Comparison of ENCODE assay signal across 22 cellular contexts in genomic region chr2:240728827-240729226, GRCh38. TPM values are rescaled to one million over a fixed set of nuclear protein-coding genes. Genes with fewer than 3 reads are reported as not detected.
DNase-seq lines count a peak whose midpoint lies in the region; FAIRE-seq and TF ChIP-seq lines count a peak whose summit lies in the region.
"Had no signal": no experiment of that assay in that cellular context is flagged by ENCODE, and none has a peak within 500 bp of the region (broad histone marks: within the 10 kb centered on the region; RNA-seq: fewer than 3 reads in every experiment).

No MANE protein-coding gene starts in this region.

- peaks cover 25% of the 10 kb centered on the region for H3K27me3 Mint-ChIP-seq in HFFc6 (ENCODE audit: insufficient read depth)
- H3K27me3 Mint-ChIP-seq: CD4-positive, alpha-beta memory T cell had no signal

- H3K4me1 Mint-ChIP-seq in HFFc6 (ENCODE audit: low read depth) = no peaks in the 10 kb centered on the region
- H3K4me1 Mint-ChIP-seq: CD4-positive, alpha-beta memory T cell had no signal

- H3K4me3 ChIP-seq in BE2C (ENCODE audit: low read depth, low read length) (no peak overlapping the region), fibroblast of the aortic adventitia (ENCODE audit: low read depth, low read length) (no peak overlapping the region), coronary artery (no peak overlapping the region), right atrium auricular region (no peak overlapping the region)

- H3K9me3 ChIP-seq in BE2C (no peaks in the 10 kb centered on the region; the same call in 1 of the 2 replicates), right atrium auricular region (no peaks in the 10 kb centered on the region)

- TF ChIP-seq CTCF in BE2C (IDR thresholded peaks at IDR 0.05; ENCODE audit: low read depth, low read length) = no peak
- TF ChIP-seq CTCF in HFFc6 (IDR thresholded peaks at IDR 0.05) = no peak
- TF ChIP-seq CTCF in fibroblast of the aortic adventitia (IDR thresholded peaks at IDR 0.05; ENCODE audit: insufficient read depth, low read length) = no peak
- TF ChIP-seq CTCF in coronary artery (IDR thresholded peaks at IDR 0.05) = no peak
- no peak for TF ChIP-seq CTCF in right atrium auricular region (IDR thresholded peaks at IDR 0.05)

- H3K27me3 ChIP-seq in BE2C = no peaks in the 10 kb centered on the region
- no peaks in the 10 kb centered on the region for H3K27me3 ChIP-seq in right atrium auricular region

- H3K27ac ChIP-seq in coronary artery (no peak overlapping the region), right atrium auricular region (no peak overlapping the region)
- H3K27ac ChIP-seq: RWPE1 had no signal

- peaks cover 3% of the 10 kb centered on the region for H3K36me3 ChIP-seq in BE2C
- no peaks in the 10 kb centered on the region for H3K36me3 ChIP-seq in right atrium auricular region

- FAIRE-seq in RCC 7860 (lab: Jason Lieb, UNC) = no peak
- FAIRE-seq: GM12891 had no signal

- no peak overlapping the region for H3K27ac Mint-ChIP-seq in HFFc6

- H3K9me3 Mint-ChIP-seq in HFFc6 = no peaks in the 10 kb centered on the region
- H3K9me3 Mint-ChIP-seq: CD4-positive, alpha-beta memory T cell had no signal

- H3K36me3 Mint-ChIP-seq in HFFc6 (ENCODE audit: low read depth) = no peaks in the 10 kb centered on the region
- H3K36me3 Mint-ChIP-seq: CD4-positive, alpha-beta memory T cell had no signal

- peak; percentile 43 for DNase-seq in BE2C
- DNase-seq in HFFc6 = peak; percentile 7
- DNase-seq in amniotic epithelial cell (ENCODE audit: low read depth) = peak; percentile 42
- peak; percentile 5 for DNase-seq in fibroblast of the aortic adventitia (ENCODE audit: low read depth)
- DNase-seq in RCC 7860 (ENCODE audit: low spot score) = no peak
- no peak for DNase-seq in coronary artery (ENCODE audit: low spot score)
- no peak for DNase-seq in right atrium auricular region (ENCODE audit: low spot score)
- DNase-seq in T-helper 2 cell = no peak
- DNase-seq: 8988T; CD4-positive, alpha-beta memory T cell; Karpas-422; NCI-H1417 treated with DMSO at 0.1 percent for 48 hours; NCI-H187 treated with DMSO at 0.1 percent for 48 hours; NCI-H2227 treated with DMSO at 0.1 percent for 48 hours; NCI-H524; NCI-H82; OCI-M1 had no signal

- H3K4me3 Mint-ChIP-seq in HFFc6 = no peak overlapping the region
- H3K4me3 Mint-ChIP-seq: CD4-positive, alpha-beta memory T cell had no signal

- H3K4me1 ChIP-seq in BE2C = no peaks in the 10 kb centered on the region; the same call in 1 of the 2 replicates
- no peaks in the 10 kb centered on the region for H3K4me1 ChIP-seq in right atrium auricular region

RNA-seq across cellular contexts. Expression of gene AQP12A, which starts 37.2 kb away (rescaled TPM):
- not detected for polyA plus RNA-seq in BE2C (2012; ENCODE audit: insufficient read depth, insufficient read length, low read depth)
- total RNA-seq in HFFc6 (2021; fragmentation: NEBNext Ultra II Directional; extraction: Animal tissue kit (Norgen Biotek cat#: 25700)) = not detected
- not detected in 2 replicates for total RNA-seq in fibroblast of the aortic adventitia (ENCODE audit: low replicate concordance)
- total RNA-seq in right atrium auricular region = not detected
- total RNA-seq: CD4-positive, alpha-beta memory T cell; H4; MCF 10A had no signal
- polyA plus RNA-seq: AG04450; CD4-positive, alpha-beta memory T cell had no signal

RNA-seq across cellular contexts. Expression of gene AQP12B, which starts 46.1 kb away (rescaled TPM):
- not detected for polyA plus RNA-seq in BE2C (2012; ENCODE audit: insufficient read depth, insufficient read length, low read depth)
- total RNA-seq in HFFc6 (2021; fragmentation: NEBNext Ultra II Directional; extraction: Animal tissue kit (Norgen Biotek cat#: 25700)) = not detected
- not detected in 2 replicates for total RNA-seq in fibroblast of the aortic adventitia (ENCODE audit: low replicate concordance)
- not detected for total RNA-seq in right atrium auricular region
- total RNA-seq: CD4-positive, alpha-beta memory T cell; H4; MCF 10A had no signal
- polyA plus RNA-seq: AG04450; CD4-positive, alpha-beta memory T cell had no signal

Comparison
In these comparisons a context has a peak if more than half of its experiments do, and no peak if none do; other contexts are left out.
1. DNase-seq: peak in BE2C (single experiment), HFFc6 (single experiment), amniotic epithelial cell (single experiment) and fibroblast of the aortic adventitia (single experiment); none in RCC 7860 (single experiment), coronary artery (single experiment), right atrium auricular region (single experiment) and T-helper 2 cell (0 of 5).